1 cellular context compared by ENCODE assay signal in the genomic region with DNA sequence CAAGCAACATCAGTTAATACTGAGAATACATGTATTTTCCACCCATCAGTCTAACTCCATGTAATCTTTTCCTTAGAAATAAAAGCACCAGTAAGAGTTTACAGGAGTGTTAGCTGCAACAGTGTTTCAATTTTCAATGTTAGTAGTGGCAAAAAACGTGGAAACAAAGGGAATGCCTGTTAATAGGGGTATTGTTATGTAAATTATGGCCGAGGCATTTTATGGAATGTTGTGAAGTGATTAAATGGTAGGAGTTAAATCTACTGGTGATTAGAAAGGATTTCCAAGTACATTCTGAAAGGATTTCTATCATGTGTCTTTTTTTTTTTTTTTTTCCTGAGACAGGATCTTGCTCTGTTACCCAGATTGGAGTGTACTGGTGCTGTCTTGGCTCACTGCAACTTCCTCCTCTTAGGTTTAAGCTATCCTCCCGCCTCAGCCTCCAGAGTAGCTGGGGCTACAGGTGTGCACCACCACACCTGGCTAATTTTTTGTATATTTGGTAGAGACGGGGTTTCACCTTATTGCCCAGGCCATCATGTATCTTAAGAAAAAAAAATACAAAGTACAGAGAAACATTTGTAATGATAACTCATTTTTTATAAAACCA.
A peak's percentile ranks its signal among the peaks of the same experiment; 100 is the strongest.
TF ChIP-seq lines count a peak whose summit lies in the region.

No MANE protein-coding gene starts in this region.

TF ChIP-seq in H1, 55 proteins besides CTCF, POLR2A, EP300 and RAD21:
- TF ChIP-seq KDM1A (IDR thresholded peaks at IDR 0.05; ENCODE audit: borderline replicate concordance, low read length) (peak; percentile 62; the same call in 1 of the 2 replicates), ASH2L (IDR thresholded peaks at IDR 0.05; ENCODE audit: low read length) (peak; percentile 42), JUND (IDR thresholded peaks at IDR 0.05; ENCODE audit: low read length) (no peak), TAF1 (IDR thresholded peaks at IDR 0.05; ENCODE audit: low read depth, low read length) (no peak), SP1 (IDR thresholded peaks at IDR 0.05; ENCODE audit: low read depth, low read length) (0 out of 2 replicates have a peak, but pooled peaks have one; percentile 13), CBX8 (IDR thresholded peaks at IDR 0.05; ENCODE audit: borderline replicate concordance, low read depth, low read length) (no peak), POU5F1 (IDR thresholded peaks at IDR 0.05; ENCODE audit: low read depth, low read length) (peak; percentile 74), RXRA (IDR thresholded peaks at IDR 0.05; ENCODE audit: insufficient read depth, low read depth, low read length) (no peak), EZH2 (IDR thresholded peaks at IDR 0.05; ENCODE audit: low read depth, low read length, severe bottlenecking) (no peak), YY1 (IDR thresholded peaks at IDR 0.05; ENCODE audit: low read depth, low read length) (no peak)
- TF ChIP-seq, protein P1, sequence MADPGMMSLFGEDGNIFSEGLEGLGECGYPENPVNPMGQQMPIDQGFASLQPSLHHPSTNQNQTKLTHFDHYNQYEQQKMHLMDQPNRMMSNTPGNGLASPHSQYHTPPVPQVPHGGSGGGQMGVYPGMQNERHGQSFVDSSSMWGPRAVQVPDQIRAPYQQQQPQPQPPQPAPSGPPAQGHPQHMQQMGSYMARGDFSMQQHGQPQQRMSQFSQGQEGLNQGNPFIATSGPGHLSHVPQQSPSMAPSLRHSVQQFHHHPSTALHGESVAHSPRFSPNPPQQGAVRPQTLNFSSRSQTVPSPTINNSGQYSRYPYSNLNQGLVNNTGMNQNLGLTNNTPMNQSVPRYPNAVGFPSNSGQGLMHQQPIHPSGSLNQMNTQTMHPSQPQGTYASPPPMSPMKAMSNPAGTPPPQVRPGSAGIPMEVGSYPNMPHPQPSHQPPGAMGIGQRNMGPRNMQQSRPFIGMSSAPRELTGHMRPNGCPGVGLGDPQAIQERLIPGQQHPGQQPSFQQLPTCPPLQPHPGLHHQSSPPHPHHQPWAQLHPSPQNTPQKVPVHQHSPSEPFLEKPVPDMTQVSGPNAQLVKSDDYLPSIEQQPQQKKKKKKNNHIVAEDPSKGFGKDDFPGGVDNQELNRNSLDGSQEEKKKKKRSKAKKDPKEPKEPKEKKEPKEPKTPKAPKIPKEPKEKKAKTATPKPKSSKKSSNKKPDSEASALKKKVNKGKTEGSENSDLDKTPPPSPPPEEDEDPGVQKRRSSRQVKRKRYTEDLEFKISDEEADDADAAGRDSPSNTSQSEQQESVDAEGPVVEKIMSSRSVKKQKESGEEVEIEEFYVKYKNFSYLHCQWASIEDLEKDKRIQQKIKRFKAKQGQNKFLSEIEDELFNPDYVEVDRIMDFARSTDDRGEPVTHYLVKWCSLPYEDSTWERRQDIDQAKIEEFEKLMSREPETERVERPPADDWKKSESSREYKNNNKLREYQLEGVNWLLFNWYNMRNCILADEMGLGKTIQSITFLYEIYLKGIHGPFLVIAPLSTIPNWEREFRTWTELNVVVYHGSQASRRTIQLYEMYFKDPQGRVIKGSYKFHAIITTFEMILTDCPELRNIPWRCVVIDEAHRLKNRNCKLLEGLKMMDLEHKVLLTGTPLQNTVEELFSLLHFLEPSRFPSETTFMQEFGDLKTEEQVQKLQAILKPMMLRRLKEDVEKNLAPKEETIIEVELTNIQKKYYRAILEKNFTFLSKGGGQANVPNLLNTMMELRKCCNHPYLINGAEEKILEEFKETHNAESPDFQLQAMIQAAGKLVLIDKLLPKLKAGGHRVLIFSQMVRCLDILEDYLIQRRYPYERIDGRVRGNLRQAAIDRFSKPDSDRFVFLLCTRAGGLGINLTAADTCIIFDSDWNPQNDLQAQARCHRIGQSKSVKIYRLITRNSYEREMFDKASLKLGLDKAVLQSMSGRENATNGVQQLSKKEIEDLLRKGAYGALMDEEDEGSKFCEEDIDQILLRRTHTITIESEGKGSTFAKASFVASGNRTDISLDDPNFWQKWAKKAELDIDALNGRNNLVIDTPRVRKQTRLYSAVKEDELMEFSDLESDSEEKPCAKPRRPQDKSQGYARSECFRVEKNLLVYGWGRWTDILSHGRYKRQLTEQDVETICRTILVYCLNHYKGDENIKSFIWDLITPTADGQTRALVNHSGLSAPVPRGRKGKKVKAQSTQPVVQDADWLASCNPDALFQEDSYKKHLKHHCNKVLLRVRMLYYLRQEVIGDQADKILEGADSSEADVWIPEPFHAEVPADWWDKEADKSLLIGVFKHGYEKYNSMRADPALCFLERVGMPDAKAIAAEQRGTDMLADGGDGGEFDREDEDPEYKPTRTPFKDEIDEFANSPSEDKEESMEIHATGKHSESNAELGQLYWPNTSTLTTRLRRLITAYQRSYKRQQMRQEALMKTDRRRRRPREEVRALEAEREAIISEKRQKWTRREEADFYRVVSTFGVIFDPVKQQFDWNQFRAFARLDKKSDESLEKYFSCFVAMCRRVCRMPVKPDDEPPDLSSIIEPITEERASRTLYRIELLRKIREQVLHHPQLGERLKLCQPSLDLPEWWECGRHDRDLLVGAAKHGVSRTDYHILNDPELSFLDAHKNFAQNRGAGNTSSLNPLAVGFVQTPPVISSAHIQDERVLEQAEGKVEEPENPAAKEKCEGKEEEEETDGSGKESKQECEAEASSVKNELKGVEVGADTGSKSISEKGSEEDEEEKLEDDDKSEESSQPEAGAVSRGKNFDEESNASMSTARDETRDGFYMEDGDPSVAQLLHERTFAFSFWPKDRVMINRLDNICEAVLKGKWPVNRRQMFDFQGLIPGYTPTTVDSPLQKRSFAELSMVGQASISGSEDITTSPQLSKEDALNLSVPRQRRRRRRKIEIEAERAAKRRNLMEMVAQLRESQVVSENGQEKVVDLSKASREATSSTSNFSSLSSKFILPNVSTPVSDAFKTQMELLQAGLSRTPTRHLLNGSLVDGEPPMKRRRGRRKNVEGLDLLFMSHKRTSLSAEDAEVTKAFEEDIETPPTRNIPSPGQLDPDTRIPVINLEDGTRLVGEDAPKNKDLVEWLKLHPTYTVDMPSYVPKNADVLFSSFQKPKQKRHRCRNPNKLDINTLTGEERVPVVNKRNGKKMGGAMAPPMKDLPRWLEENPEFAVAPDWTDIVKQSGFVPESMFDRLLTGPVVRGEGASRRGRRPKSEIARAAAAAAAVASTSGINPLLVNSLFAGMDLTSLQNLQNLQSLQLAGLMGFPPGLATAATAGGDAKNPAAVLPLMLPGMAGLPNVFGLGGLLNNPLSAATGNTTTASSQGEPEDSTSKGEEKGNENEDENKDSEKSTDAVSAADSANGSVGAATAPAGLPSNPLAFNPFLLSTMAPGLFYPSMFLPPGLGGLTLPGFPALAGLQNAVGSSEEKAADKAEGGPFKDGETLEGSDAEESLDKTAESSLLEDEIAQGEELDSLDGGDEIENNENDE (IDR thresholded peaks at IDR 0.05; ENCODE audit: insufficient replicate concordance, low read length), result no peak
